ENCODE assay signal across 8 cellular contexts in the genomic region with DNA sequence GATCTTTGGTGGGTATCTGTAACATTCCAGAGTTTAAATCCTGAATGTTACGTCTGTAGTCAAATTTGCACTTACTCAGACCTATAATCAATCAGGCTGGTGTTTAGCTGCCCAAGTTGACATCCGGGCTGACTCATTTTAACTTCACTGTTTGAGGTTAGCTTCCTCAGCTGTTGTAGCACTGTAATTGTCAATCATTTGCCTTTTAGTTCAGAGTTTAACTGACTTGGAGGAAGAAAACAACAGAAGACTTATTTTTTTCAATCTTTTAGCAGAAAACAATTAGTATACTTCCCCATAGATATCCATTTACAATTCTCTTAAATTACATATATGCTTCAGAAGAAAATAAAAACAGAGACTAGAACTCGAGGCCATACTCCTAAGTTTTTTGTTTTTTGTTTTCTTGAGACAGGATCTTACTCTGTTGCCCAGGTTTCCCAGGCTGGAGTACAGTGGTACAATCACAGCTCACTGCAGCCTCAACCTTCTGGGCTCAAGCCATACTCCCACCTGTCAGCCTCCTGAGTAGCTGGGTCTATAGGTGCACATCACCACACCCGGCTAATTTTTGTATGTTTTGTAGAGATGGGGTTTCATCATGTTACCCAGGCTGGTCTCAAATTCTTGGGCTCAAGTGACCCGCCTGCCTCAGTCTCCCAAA.
DNase-seq lines count a peak whose midpoint lies in the region; ATAC-seq and TF ChIP-seq lines count a peak whose summit lies in the region.

No MANE protein-coding gene starts in this region.

- no peak overlapping the region for H2AFZ ChIP-seq in MM.1S (ENCODE audit: low read length)

- peak; percentile 63 for DNase-seq in AG08395 (ENCODE audit: low spot score)
- peak; percentile 18 to 74 for DNase-seq in SW 1271 (lab: John Stamatoyannopoulos, UW)
- peak; percentile 24 for DNase-seq in left kidney (ENCODE audit: low read depth, low spot score)
- no peak for DNase-seq in T-helper 9 cell
- DNase-seq in WERI-Rb-1: no peak
- no peak for DNase-seq in MM.1S

- H3K4me1 ChIP-seq in MM.1S (ENCODE audit: low read length): no peaks in the 10 kb centered on the region

- no peaks in the 10 kb centered on the region for H3K9me2 ChIP-seq in MM.1S (replicated peaks; ENCODE audit: insufficient read depth, low read length)

- H3K4me3 ChIP-seq in WERI-Rb-1 (ENCODE audit: low read depth, low read length) (no peak overlapping the region), MM.1S (ENCODE audit: low read length) (no peak overlapping the region)

- H3F3A ChIP-seq in MM.1S (ENCODE audit: insufficient read depth, low read length): no peaks in the 10 kb centered on the region

- H3K27ac ChIP-seq in WERI-Rb-1: no peak overlapping the region
- no peak overlapping the region for H3K27ac ChIP-seq in MM.1S (ENCODE audit: low read length)

- H3K79me2 ChIP-seq in MM.1S (ENCODE audit: low read length): no peaks in the 10 kb centered on the region

- no peaks in the 10 kb centered on the region for H3K9me3 ChIP-seq in WERI-Rb-1 (ENCODE audit: severe bottlenecking)
- H3K9me3 ChIP-seq in MM.1S (replicated peaks; ENCODE audit: insufficient read depth, low read length): no peaks in the 10 kb centered on the region

- no peaks in the 10 kb centered on the region for H4K20me1 ChIP-seq in MM.1S (ENCODE audit: insufficient read depth, low read length)

- peak; percentile 100 for ATAC-seq in GM18873 (IDR thresholded peaks at IDR 0.05; ENCODE audit: low FRiP score, unreplicated experiment)
- peak; percentile 89 for ATAC-seq in HG03039 (IDR thresholded peaks at IDR 0.05; ENCODE audit: unreplicated experiment)

- TF ChIP-seq CTCF in WERI-Rb-1 (IDR thresholded peaks at IDR 0.05; ENCODE audit: low read depth, low read length) (no peak), MM.1S (IDR thresholded peaks at IDR 0.05; ENCODE audit: low read length) (no peak)

- H3K9ac ChIP-seq in MM.1S (ENCODE audit: low read length): no peak overlapping the region

- H3K27me3 ChIP-seq in WERI-Rb-1 (ENCODE audit: insufficient read depth, low read depth, severe bottlenecking) (no peaks in the 10 kb centered on the region), MM.1S (replicated peaks; ENCODE audit: insufficient read depth, low read length) (no peaks in the 10 kb centered on the region)

- H3K4me2 ChIP-seq in MM.1S (ENCODE audit: low read depth, low read length): no peak overlapping the region

- H3K36me3 ChIP-seq in WERI-Rb-1 (no peaks in the 10 kb centered on the region), MM.1S (replicated peaks; ENCODE audit: insufficient read depth, low read length) (no peaks in the 10 kb centered on the region)

Comparison
In these comparisons a context has a peak if more than half of its experiments do, and no peak if none do; other contexts are left out.
1. DNase-seq: peak in AG08395 (single experiment), SW 1271 (2 of 2) and left kidney (single experiment); none in T-helper 9 cell (single experiment), WERI-Rb-1 (single experiment) and MM.1S (single experiment).